ENCODE assay signal across 1 cellular context in genomic region chr1:16643001-16643411, GRCh38.
TF ChIP-seq lines count a peak whose summit lies in the region.

No MANE protein-coding gene starts in this region.

TF ChIP-seq in GM12878, 131 proteins besides CTCF, POLR2A, EP300 and RAD21:
- TF ChIP-seq MYC (IDR thresholded peaks at IDR 0.05; ENCODE audit: insufficient read depth, insufficient read length, insufficient replicate concordance, low read length, severe bottlenecking) = peak; percentile 27
TF ChIP-seq in GM12878: peak in this region for 1; not testable (repeated sequence) for 130.
